Comparison of ENCODE assay signal across 8 cellular contexts in the genomic region with DNA sequence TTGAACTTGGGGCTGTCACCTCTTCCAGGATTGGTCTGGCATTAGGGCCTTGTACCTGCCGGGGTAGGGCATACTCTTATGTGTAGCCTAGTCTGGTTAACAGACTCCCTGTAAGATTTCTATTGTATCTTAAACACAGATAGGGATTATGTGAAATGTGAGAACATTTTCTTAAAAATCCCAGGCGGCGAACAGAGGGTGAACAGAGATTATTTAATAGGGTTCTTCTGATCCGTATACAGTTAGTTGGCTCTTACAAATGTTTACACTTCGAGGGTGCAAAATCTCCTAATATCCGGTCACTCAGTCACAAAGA. TPM values are rescaled to one million over a fixed set of nuclear protein-coding genes. Genes with fewer than 3 reads are reported as not detected.
DNase-seq lines count a peak whose midpoint lies in the region; ATAC-seq, FAIRE-seq and TF ChIP-seq lines count a peak whose summit lies in the region.

No MANE protein-coding gene starts in this region.

- no peak for DNase-seq in activated naive CD4-positive, alpha-beta T cell treated with anti-CD3 and anti-CD28 coated beads for 36 hours
- no peak for DNase-seq in activated naive CD4-positive, alpha-beta T cell treated with anti-CD3 and anti-CD28 coated beads, Interleukin-2, amount 50 U/mL, for 16 hours
- DNase-seq in adrenal gland (no peak), lower leg skin (ENCODE audit: low spot score in 2 of 2) (no peak), type B pancreatic cell (ENCODE audit: extremely low spot score, unreplicated experiment) (no peak), urothelium cell line (ENCODE audit: low spot score) (no peak), islet precursor cell (no peak)

- no peak for FAIRE-seq in urothelium cell line (lab: Jason Lieb, UNC)

- peaks cover 27% of the 10 kb centered on the region for H3K4me1 Mint-ChIP-seq in activated naive CD4-positive, alpha-beta T cell treated with anti-CD3 and anti-CD28 coated beads for 36 hours (ENCODE audit: low read depth)
- peaks cover 46% of the 10 kb centered on the region for H3K4me1 Mint-ChIP-seq in type B pancreatic cell (ENCODE audit: unreplicated experiment)

- CTCF ChIA-PET in activated naive CD4-positive, alpha-beta T cell treated with anti-CD3 and anti-CD28 coated beads for 36 hours (lab: Charles Lee), result interaction anchor here (1.5 kb wide), 2 partner anchors 15 to 137 kb away, joined by 3 to 9 read pairs; no protein-coding TSS in a partner anchor

- 3 to 14% (median 6%) methylated on average over 6 of the region's 6 CpGs for WGBS in adrenal gland, 4 donors
- 33 to 50% methylated on average over 6 of the region's 6 CpGs for WGBS in lower leg skin, 2 donors

- no peaks in the 10 kb centered on the region for H3K9me3 Mint-ChIP-seq in activated naive CD4-positive, alpha-beta T cell treated with anti-CD3 and anti-CD28 coated beads for 36 hours
- no peaks in the 10 kb centered on the region for H3K9me3 Mint-ChIP-seq in type B pancreatic cell

- H3K4me3 ChIP-seq in adrenal gland (peak overlapping the region; percentile 27 to 92 (median 74)), lower leg skin (ENCODE audit: low read depth, poor library complexity, severe bottlenecking) (peak overlapping the region; percentile 69)

- peaks cover 1% of the 10 kb centered on the region for H3K36me3 Mint-ChIP-seq in activated naive CD4-positive, alpha-beta T cell treated with anti-CD3 and anti-CD28 coated beads for 36 hours (ENCODE audit: low read depth)
- no peaks in the 10 kb centered on the region for H3K36me3 Mint-ChIP-seq in type B pancreatic cell

- TF ChIP-seq CTCF in adrenal gland (IDR thresholded peaks at IDR 0.05) (no peak), lower leg skin (IDR thresholded peaks at IDR 0.05) (no peak), type B pancreatic cell (conservative IDR thresholded peaks at IDR 0.05) (no peak)

- intact Hi-C loops in activated naive CD4-positive, alpha-beta T cell treated with anti-CD3 and anti-CD28 coated beads for 36 hours (cut with micrococcal nuclease), result loop anchor here (1.0 to 10.0 kb wide), 7 partner anchors 32 to 1559 kb away; a partner anchor contains a TSS
- intact Hi-C loops in adrenal gland (cut with DNase I) (loop anchor here in 1 of 2 donors (5.0 kb wide), 1 partner anchor 147 kb away; no protein-coding TSS in a partner anchor), lower leg skin (cut with DNase I; ENCODE audit: low total_unique reads) (no loop called here)

- H3K27ac Mint-ChIP-seq in activated naive CD4-positive, alpha-beta T cell treated with anti-CD3 and anti-CD28 coated beads for 36 hours, result peak overlapping the region; percentile 96
- H3K27ac Mint-ChIP-seq in type B pancreatic cell, result peak overlapping the region; percentile 87

- ATAC-seq in HG03139 (IDR thresholded peaks at IDR 0.05; ENCODE audit: unreplicated experiment), result peak; percentile 18

- peak overlapping the region; percentile 93 for H3K4me3 Mint-ChIP-seq in activated naive CD4-positive, alpha-beta T cell treated with anti-CD3 and anti-CD28 coated beads for 36 hours
- H3K4me3 Mint-ChIP-seq in type B pancreatic cell, result peak overlapping the region; percentile 95

- H3K9me3 ChIP-seq in adrenal gland (replicated peaks in 1 of 3), result no peaks in the 10 kb centered on the region

- no peak for TF ChIP-seq POLR2A in adrenal gland (IDR thresholded peaks at IDR 0.05)
- TF ChIP-seq POLR2A in lower leg skin (IDR thresholded peaks at IDR 0.05), result no peak

- no peaks in the 10 kb centered on the region for H3K27me3 Mint-ChIP-seq in activated naive CD4-positive, alpha-beta T cell treated with anti-CD3 and anti-CD28 coated beads for 36 hours (ENCODE audit: low read depth)
- peaks cover 18% of the 10 kb centered on the region for H3K27me3 Mint-ChIP-seq in type B pancreatic cell

- no peaks in the 10 kb centered on the region for H3K27me3 ChIP-seq in adrenal gland

- peak overlapping the region; percentile 39 to 95 (median 84) for H3K27ac ChIP-seq in adrenal gland

- H3K36me3 ChIP-seq in adrenal gland (replicated peaks in 1 of 2), result no peaks in the 10 kb centered on the region

- peaks cover 17 to 48% of the 10 kb centered on the region in 2 donors for H3K4me1 ChIP-seq in adrenal gland (replicated peaks in 1 of 2)

RNA-seq across cellular contexts. Expression of a gene that starts 0.8 kb away (rescaled TPM):
- 10 to 100 TPM; 19.9 to 20.5 TPM for total RNA-seq in activated naive CD4-positive, alpha-beta T cell treated with anti-CD3 and anti-CD28 coated beads for 36 hours
- 10 to 100 TPM; 10.9 to 39.6 (median 32.1) TPM for total RNA-seq in adrenal gland
- 10 to 100 TPM in 1 of 3 donors, 1 to 10 TPM in 2; 4.5 to 25.9 (median 7.1) TPM for polyA plus RNA-seq in adrenal gland
- total RNA-seq in lower leg skin, result 1 to 10 TPM; 1.4 to 4.5 (median 3.9) TPM
- total RNA-seq in type B pancreatic cell (ENCODE audit: low replicate concordance), result 6.5 and 10.6 TPM in 2 replicates
